In the genomic region with DNA sequence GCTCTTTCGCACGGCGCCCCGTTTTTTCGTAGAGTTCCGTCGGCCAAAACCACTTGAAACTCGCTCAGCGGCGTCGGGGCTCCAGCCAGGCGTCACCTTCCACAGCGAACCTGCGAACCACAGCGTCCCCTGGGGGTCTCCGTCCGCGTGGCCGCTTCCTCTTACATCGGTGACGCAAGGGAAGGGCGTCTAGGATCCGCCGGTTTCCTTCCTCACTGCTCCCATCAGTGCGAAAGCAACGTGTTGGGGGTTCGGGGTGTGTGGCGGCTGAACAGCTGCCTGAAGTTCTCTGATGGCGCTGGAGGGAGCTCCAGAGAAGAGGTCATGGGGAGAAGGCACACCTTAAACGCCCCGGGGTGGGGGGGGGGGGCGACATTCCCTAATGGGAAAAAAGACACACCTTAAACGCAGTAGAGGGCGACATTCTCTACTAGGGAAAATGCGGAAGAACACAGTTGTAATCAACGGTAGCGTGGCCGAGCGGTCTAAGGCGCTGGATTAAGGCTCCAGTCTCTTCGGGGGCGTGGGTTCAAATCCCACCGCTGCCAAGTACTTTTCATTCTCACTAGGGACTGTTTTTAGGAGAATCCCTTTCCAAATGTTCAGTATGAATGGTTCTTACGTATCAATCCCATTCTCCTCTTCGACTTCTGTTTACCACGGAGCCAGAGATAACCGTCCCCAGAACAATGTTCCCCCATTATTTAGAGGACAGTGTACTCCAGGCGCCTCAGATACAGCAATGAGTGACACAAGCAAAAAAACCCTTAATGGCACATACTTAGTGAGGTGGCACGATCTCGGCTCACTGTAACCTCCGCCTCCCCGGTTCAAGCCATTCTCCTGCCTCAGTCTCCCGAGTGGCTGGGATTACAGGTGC, we compare ENCODE assay signal across 9 cellular contexts. TPM values are rescaled to one million over a fixed set of nuclear protein-coding genes. Genes with fewer than 3 reads are reported as not detected.
A peak's percentile ranks its signal among the peaks of the same experiment; 100 is the strongest.
DNase-seq lines count a peak whose midpoint lies in the region; TF ChIP-seq lines count a peak whose summit lies in the region.
"Had no signal": no experiment of that assay in that cellular context is flagged by ENCODE, and none has a peak within 500 bp of the region (broad histone marks: within the 10 kb centered on the region; RNA-seq: fewer than 3 reads in every experiment).

No MANE protein-coding gene starts in this region.

- no peaks in the 10 kb centered on the region for H3K9me3 ChIP-seq in Peyer's patch
- H3K9me3 ChIP-seq in Karpas-422 (ENCODE audit: low read length): no peaks in the 10 kb centered on the region

- H3K36me3 ChIP-seq in Peyer's patch (no peaks in the 10 kb centered on the region), Karpas-422 (ENCODE audit: insufficient read depth, low read length) (no peaks in the 10 kb centered on the region)

- H3K4me3 Mint-ChIP-seq in glutamatergic neuron (ENCODE audit: unreplicated experiment): peak overlapping the region; percentile 84

- no peaks in the 10 kb centered on the region for H3K36me3 Mint-ChIP-seq in glutamatergic neuron (ENCODE audit: unreplicated experiment)

- no peak overlapping the region for H3K27ac Mint-ChIP-seq in glutamatergic neuron (ENCODE audit: unreplicated experiment)

- H3K27ac ChIP-seq in Peyer's patch (no peak overlapping the region), Karpas-422 (ENCODE audit: low read length) (no peak overlapping the region)

- no peak overlapping the region for H2AFZ ChIP-seq in Karpas-422 (ENCODE audit: low read length)

- peak in 3 of 6 experiments; percentile 44 to 54 (median 44) for TF ChIP-seq CTCF in Peyer's patch (IDR thresholded peaks at IDR 0.05)
- peak; percentile 68 for TF ChIP-seq CTCF in glutamatergic neuron (IDR thresholded peaks at IDR 0.05; ENCODE audit: partially characterized antibody, unreplicated experiment)
- TF ChIP-seq CTCF in retinal pigment epithelial cell (conservative IDR thresholded peaks at IDR 0.05; ENCODE audit: low read depth, low read length): peak; percentile 66

- peak; percentile 56 for DNase-seq in EL
- peak; percentile 27 to 79 (median 72) for DNase-seq in Peyer's patch
- peak; percentile 37 for DNase-seq in activated gamma-delta T cell (lab: John Stamatoyannopoulos, UW)
- peak; percentile 82 for DNase-seq in glutamatergic neuron
- no peak for DNase-seq in retinal pigment epithelial cell (ENCODE audit: low read depth)
- DNase-seq in NCI-H128 (lab: John Stamatoyannopoulos, UW; ENCODE audit: unreplicated experiment): no peak
- no peak for DNase-seq in NCI-H187 (lab: John Stamatoyannopoulos, UW)
- DNase-seq in Karpas-422: no peak

- no peak overlapping the region for H3K4me2 ChIP-seq in Karpas-422 (ENCODE audit: low read depth, low read length, poor library complexity, severe bottlenecking)

- H3K4me1 ChIP-seq in Peyer's patch (no peaks in the 10 kb centered on the region), Karpas-422 (ENCODE audit: low read length) (no peaks in the 10 kb centered on the region)

- H3K9me2 ChIP-seq in Karpas-422 (replicated peaks; ENCODE audit: insufficient read depth, low read length): no peaks in the 10 kb centered on the region

- H3K79me2 ChIP-seq in Karpas-422 (ENCODE audit: low read length): no peaks in the 10 kb centered on the region

- peaks cover 3% of the 10 kb centered on the region for H3K27me3 Mint-ChIP-seq in glutamatergic neuron (ENCODE audit: unreplicated experiment)

- no peak overlapping the region for H3K9ac ChIP-seq in Karpas-422 (ENCODE audit: low read length)

- H3K27me3 ChIP-seq in Peyer's patch (no peaks in the 10 kb centered on the region), Karpas-422 (ENCODE audit: low read length) (no peaks in the 10 kb centered on the region)

- peaks cover 5% of the 10 kb centered on the region for H3K9me3 Mint-ChIP-seq in glutamatergic neuron (ENCODE audit: unreplicated experiment)

- no peaks in the 10 kb centered on the region for H3K4me1 Mint-ChIP-seq in glutamatergic neuron (ENCODE audit: low read depth, unreplicated experiment)

- H4K20me1 ChIP-seq in Karpas-422 (ENCODE audit: insufficient read depth, low read depth, low read length): no peaks in the 10 kb centered on the region

- H3K4me3 ChIP-seq in Peyer's patch (peak overlapping the region in 2 of 4 donors; percentile 39 to 43), retinal pigment epithelial cell (ENCODE audit: low read length) (peak overlapping the region; percentile 40), Karpas-422 (ENCODE audit: low read length) (no peak overlapping the region)

- no peak for TF ChIP-seq POLR2A in Peyer's patch (IDR thresholded peaks at IDR 0.05)

RNA-seq across cellular contexts. Expression of a gene that starts 16.3 kb away (rescaled TPM):
- total RNA-seq in Peyer's patch (1 to 10 TPM in 3 of 4 donors, not detected in 1; 1.2 to 1.4 (median 1.3) TPM), glutamatergic neuron (ENCODE audit: unreplicated experiment) (5.1 TPM)
- total RNA-seq in Karpas-422 (2014; rRNA removed; shearing (Covaris generic); ENCODE audit: low replicate concordance): not detected in 2 replicates

RNA-seq across cellular contexts. Expression of a gene that starts 56.2 kb away (rescaled TPM):
- total RNA-seq in Peyer's patch (not detected), glutamatergic neuron (ENCODE audit: unreplicated experiment) (not detected)
- not detected in 2 replicates for total RNA-seq in Karpas-422 (2014; rRNA removed; shearing (Covaris generic); ENCODE audit: low replicate concordance)
- total RNA-seq: urinary bladder had no signal

Comparison
In these comparisons a context has a peak if more than half of its experiments do, and no peak if none do; other contexts are left out.
1. DNase-seq: peak in EL (single experiment), Peyer's patch (3 of 3), activated gamma-delta T cell (single experiment) and glutamatergic neuron (single experiment); none in retinal pigment epithelial cell (single experiment), NCI-H128 (single experiment), NCI-H187 (0 of 2) and Karpas-422 (single experiment).